ENCODE assay signal across 20 cellular contexts in the genomic region with DNA sequence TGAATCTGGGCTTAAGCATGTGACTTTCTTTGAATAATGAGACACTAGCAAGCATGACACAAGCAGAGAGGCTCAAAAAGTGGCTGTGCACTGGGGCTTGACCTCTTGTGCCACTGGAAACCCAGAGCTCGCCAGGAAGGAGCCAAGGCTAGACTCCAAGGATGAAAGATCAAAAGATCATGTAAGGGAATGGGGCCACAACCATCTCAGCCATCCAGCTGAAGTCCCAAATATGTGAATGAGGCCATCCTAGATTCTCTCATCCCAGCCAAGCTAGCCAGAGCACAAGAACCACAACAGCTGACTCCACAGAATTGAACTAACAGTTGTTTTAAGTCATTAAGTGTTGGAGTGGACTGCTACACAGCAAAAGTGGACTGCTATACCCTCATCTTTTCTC.
DNase-seq lines count a peak whose midpoint lies in the region; ATAC-seq and TF ChIP-seq lines count a peak whose summit lies in the region.
"Had no signal": no experiment of that assay in that cellular context is flagged by ENCODE, and none has a peak within 500 bp of the region (broad histone marks: within the 10 kb centered on the region; RNA-seq: fewer than 3 reads in every experiment).

No MANE protein-coding gene starts in this region.

- peak overlapping the region; percentile 74 to 89 for H3K18ac ChIP-seq in mesenchymal stem cell (ENCODE audit: low read depth in 1 of 2, low read length in 2 of 2)
- no peak overlapping the region for H3K18ac ChIP-seq in neuronal stem cell (ENCODE audit: low read length)

- H3K9ac ChIP-seq in mesenchymal stem cell (ENCODE audit: low read length) (no peak overlapping the region), neuronal stem cell (ENCODE audit: low read depth, low read length, poor library complexity) (no peak overlapping the region)

- H3K27me3 ChIP-seq in SJCRH30 (no peaks in the 10 kb centered on the region), mesenchymal stem cell (ENCODE audit: control insufficient read depth in 1 of 2, insufficient read depth in 1 of 2, low read length in 2 of 2) (no peaks in the 10 kb centered on the region), neuronal stem cell (ENCODE audit: control insufficient read depth in 3 of 3, insufficient read depth in 3 of 3, low read depth in 1 of 3, low read length in 3 of 3) (no peaks in the 10 kb centered on the region), thyroid gland (no peaks in the 10 kb centered on the region)
- H3K27me3 ChIP-seq: MG63 had no signal

- H2AFZ ChIP-seq in mesenchymal stem cell (ENCODE audit: low read depth, low read length) (peak overlapping the region; percentile 23), neuronal stem cell (ENCODE audit: low read length) (peak overlapping the region; percentile 49)
- H2AFZ ChIP-seq: PC-9 had no signal

- intact Hi-C loops in thyroid gland (cut with DNase I) = no loop called here

- H3K23ac ChIP-seq in mesenchymal stem cell (ENCODE audit: low read length in 2 of 2) (no peak overlapping the region), neuronal stem cell (ENCODE audit: low read depth, low read length, poor library complexity) (no peak overlapping the region)

- peak overlapping the region; percentile 41 for H4K8ac ChIP-seq in mesenchymal stem cell (ENCODE audit: low read length)
- H4K8ac ChIP-seq in neuronal stem cell (ENCODE audit: low read depth, low read length) = no peak overlapping the region

- no peaks in the 10 kb centered on the region for H3K36me3 ChIP-seq in SJCRH30
- no peaks in the 10 kb centered on the region for H3K36me3 ChIP-seq in mesenchymal stem cell (ENCODE audit: control insufficient read depth in 1 of 2, insufficient read depth in 2 of 2, low read depth in 1 of 2, low read length in 2 of 2)
- no peaks in the 10 kb centered on the region for H3K36me3 ChIP-seq in neuronal stem cell (replicated peaks in 1 of 2; ENCODE audit: control insufficient read depth in 2 of 2, insufficient read depth in 2 of 2, low read length in 2 of 2)
- H3K36me3 ChIP-seq in thyroid gland = no peaks in the 10 kb centered on the region
- H3K36me3 ChIP-seq: MG63 had no signal

- H2BK5ac ChIP-seq in mesenchymal stem cell (ENCODE audit: low read depth, low read length, poor library complexity, severe bottlenecking) (no peak overlapping the region), neuronal stem cell (ENCODE audit: low read length) (no peak overlapping the region)

- no peak for TF ChIP-seq CTCF in thyroid gland (IDR thresholded peaks at IDR 0.05)

- H3K4me1 ChIP-seq in SJCRH30 (peaks cover 13% of the 10 kb centered on the region; the same call in 1 of the 2 replicates), mesenchymal stem cell (ENCODE audit: control insufficient read depth, insufficient read depth, low read depth, low read length) (peaks cover 1% of the 10 kb centered on the region), neuronal stem cell (ENCODE audit: control insufficient read depth in 2 of 2, insufficient read depth in 1 of 2, low read depth in 1 of 2, low read length in 2 of 2) (peaks cover 0 to 4% of the 10 kb centered on the region in 2 donors), thyroid gland (peaks cover 0 to 6% of the 10 kb centered on the region in 2 donors)

- no peak overlapping the region for H4K91ac ChIP-seq in mesenchymal stem cell (ENCODE audit: low read length)
- H4K91ac ChIP-seq in neuronal stem cell (ENCODE audit: low read depth, low read length, poor library complexity) = no peak overlapping the region

- H3K14ac ChIP-seq in mesenchymal stem cell (ENCODE audit: low read length in 2 of 2) = no peak overlapping the region
- H3K14ac ChIP-seq in neuronal stem cell (ENCODE audit: low read length) = no peak overlapping the region

- H3K79me1 ChIP-seq in mesenchymal stem cell (replicated peaks; ENCODE audit: low read length, poor library complexity, severe bottlenecking) = no peaks in the 10 kb centered on the region
- H3K79me1 ChIP-seq in neuronal stem cell (ENCODE audit: low read depth, low read length) = no peaks in the 10 kb centered on the region

- peak overlapping the region in 1 of 2 experiments; percentile 3 for H3K4ac ChIP-seq in mesenchymal stem cell (ENCODE audit: low read depth in 1 of 2, low read length in 2 of 2)
- H3K4ac ChIP-seq in neuronal stem cell (ENCODE audit: low read length) = no peak overlapping the region

- WGBS in mesenchymal stem cell = 67% methylated on average over 1 of the region's 1 CpG
- WGBS in neuronal stem cell (ENCODE audit: extremely low coverage in 2 of 2, insufficient read length in 2 of 2, insufficient replicate concordance in 1 of 2), 2 donors = no CpG with 5 or more reads among the region's 1 CpG
- WGBS in thyroid gland, 2 donors = 15 to 38% methylated on average over 1 of the region's 1 CpG

- peak overlapping the region; percentile 15 for H2BK120ac ChIP-seq in mesenchymal stem cell (ENCODE audit: low read depth, low read length)
- H2BK120ac ChIP-seq in neuronal stem cell (ENCODE audit: low read depth, low read length) = no peak overlapping the region

- DNase-seq in SJCRH30 = peak; percentile 63 to 72
- peak; percentile 38 for DNase-seq in mesenchymal stem cell
- DNase-seq in neuronal stem cell (ENCODE audit: low spot score) = no peak
- peak; percentile 79 for DNase-seq in thyroid gland
- DNase-seq: C1 segment of cervical spinal cord; CD4-positive, alpha-beta memory T cell; COR-L47; DMS53; MG63; NCI-H1105 treated with DMSO at 0.1 percent for 48 hours; NCI-H2029; NCI-H446; NCI-H524 treated with DMSO at 0.1 percent for 48 hours; NCI-H774; PC-9; Right ventricle myocardium superior had no signal

- ATAC-seq in GM18498 (IDR thresholded peaks at IDR 0.05; ENCODE audit: unreplicated experiment) (no peak), GM21515 (IDR thresholded peaks at IDR 0.05; ENCODE audit: unreplicated experiment) (no peak), GM21737 (IDR thresholded peaks at IDR 0.05; ENCODE audit: unreplicated experiment) (no peak)
- ATAC-seq: K562 had no signal

- H3K27ac ChIP-seq in SJCRH30 (peak overlapping the region; percentile 70), mesenchymal stem cell (ENCODE audit: low read length, poor library complexity, severe bottlenecking) (no peak overlapping the region), neuronal stem cell (replicated peaks; ENCODE audit: low read length) (no peak overlapping the region), thyroid gland (peak overlapping the region in 1 of 3 donors; percentile 60)
- H3K27ac ChIP-seq: PC-9 had no signal

- no peak overlapping the region for H3K4me2 ChIP-seq in mesenchymal stem cell (ENCODE audit: low read length, poor library complexity, severe bottlenecking)
- H3K4me2 ChIP-seq in neuronal stem cell (ENCODE audit: insufficient read depth, low read length, poor library complexity, severe bottlenecking) = no peak overlapping the region
- H3K4me2 ChIP-seq: PC-9 had no signal

- no peaks in the 10 kb centered on the region for H3K9me3 ChIP-seq in SJCRH30 (replicated peaks)
- H3K9me3 ChIP-seq in mesenchymal stem cell (ENCODE audit: control insufficient read depth, low read length) = no peaks in the 10 kb centered on the region
- no peaks in the 10 kb centered on the region for H3K9me3 ChIP-seq in neuronal stem cell (replicated peaks in 1 of 2; ENCODE audit: control insufficient read depth in 2 of 2, insufficient read depth in 1 of 2, low read depth in 1 of 2, low read length in 2 of 2)
- no peaks in the 10 kb centered on the region for H3K9me3 ChIP-seq in thyroid gland
- H3K9me3 ChIP-seq: MG63 had no signal

- H2BK15ac ChIP-seq in mesenchymal stem cell (ENCODE audit: low read depth, poor library complexity, severe bottlenecking) (no peak overlapping the region), neuronal stem cell (ENCODE audit: low read length) (no peak overlapping the region)

- no peak for TF ChIP-seq POLR2A in thyroid gland (IDR thresholded peaks at IDR 0.05)

- H2BK12ac ChIP-seq in mesenchymal stem cell (ENCODE audit: low read length in 2 of 2) (peak overlapping the region; percentile 61 to 84), neuronal stem cell (ENCODE audit: low read length) (no peak overlapping the region)

- H3K4me3 ChIP-seq in SJCRH30 = no peak overlapping the region
- no peak overlapping the region for H3K4me3 ChIP-seq in mesenchymal stem cell (ENCODE audit: insufficient read depth in 1 of 2, low read depth in 1 of 2, low read length in 2 of 2)
- no peak overlapping the region for H3K4me3 ChIP-seq in neuronal stem cell (ENCODE audit: low read length in 2 of 2)
- H3K4me3 ChIP-seq in thyroid gland (replicated peaks in 1 of 3) = no peak overlapping the region
- H3K4me3 ChIP-seq: K562, MG63, PC-9 had no signal

- H2AK5ac ChIP-seq in mesenchymal stem cell (ENCODE audit: low read length, severe bottlenecking) (no peak overlapping the region), neuronal stem cell (ENCODE audit: low read depth, low read length) (no peak overlapping the region)
